Comparison of ENCODE assay signal across 25 cellular contexts in the genomic region with DNA sequence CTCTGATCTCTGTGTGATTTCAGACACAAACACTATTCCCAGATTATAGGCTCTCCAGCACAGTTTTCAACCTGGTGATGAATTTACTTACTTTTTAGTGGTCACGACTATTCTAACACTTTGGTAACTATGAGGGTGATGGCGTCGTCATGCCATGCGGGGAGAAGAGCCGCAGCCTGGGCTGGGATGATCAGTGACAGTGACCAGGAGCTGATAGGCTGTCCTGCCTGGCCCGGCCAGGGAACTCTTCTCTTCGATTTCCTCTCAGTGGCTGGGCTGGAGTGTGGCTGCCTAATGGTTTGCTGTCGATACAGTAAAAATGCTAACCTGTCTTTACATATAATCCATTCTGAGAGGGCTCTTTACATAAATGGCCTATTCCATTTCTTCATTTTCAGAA.
"Had no signal": no experiment of that assay in that cellular context is flagged by ENCODE, and none has a peak within 500 bp of the region (broad histone marks: within the 10 kb centered on the region; RNA-seq: fewer than 3 reads in every experiment).

No MANE protein-coding gene starts in this region.

- H3K4me1 ChIP-seq: adrenal gland had no signal

- H3K27ac ChIP-seq: adrenal gland, KMS-11 had no signal

- ATAC-seq: activated CD8-positive, alpha-beta T cell treated with anti-CD3 and anti-CD28 coated beads, Interleukin-2, amount 10 ng/mL, durations not matched to agents 7 days and 5 days; Panc1; Right ventricle myocardium inferior had no signal

- DNase-seq: activated CD4-positive, alpha-beta T cell treated with anti-CD3 and anti-CD28 coated beads for 48 hours; activated CD4-positive, alpha-beta T cell treated with anti-CD3 and anti-CD28 coated beads, Interleukin-2, amount 50 U/mL, for 4 hours; activated CD4-positive, CD25-positive, alpha-beta regulatory T cell treated with anti-CD3 and anti-CD28 coated beads, Interleukin-2, amount 50 U/mL, for 72 hours; activated CD8-positive, alpha-beta memory T cell treated with anti-CD3 and anti-CD28 coated beads, Interleukin-2, amount 50 U/mL, for 48 hours; activated CD8-positive, alpha-beta T cell treated with anti-CD3 and anti-CD28 coated beads, Interleukin-2, amount 10 ng/mL, durations not matched to agents 7 days and 5 days; activated naive CD4-positive, alpha-beta T cell treated with anti-CD3 and anti-CD28 coated beads, Interleukin-2, amount 50 U/mL, for 16 hours; activated naive CD8-positive, alpha-beta T cell treated with anti-CD3 and anti-CD28 coated beads, Interleukin-2, amount 10 ng/mL, durations not matched to agents 7 days and 5 days; activated T-cell treated with anti-CD3 and anti-CD28 coated beads, Interleukin-2, amount 50 U/mL, for 1 hour; adrenal gland; anterior cingulate cortex; caudate nucleus; NCI-H1105 treated with DMSO at 0.1 percent for 48 hours; NCI-H1436 treated with DMSO at 0.1 percent for 48 hours; NCI-H1930; NCI-H2171 treated with DMSO at 0.1 percent for 48 hours; NCI-H226; NCI-H526; NK-92 treated with Interleukin-12 subunit alpha and Interleukin-12 subunit beta, amount 100 ng/mL, for 24 hours; OCI-M1; RPMI8226; SK-N-SH; T-helper 1 cell had no signal

- H3K9ac ChIP-seq: KMS-11, SK-N-SH had no signal

- H3K36me3 ChIP-seq: adrenal gland had no signal

- H3K4me2 ChIP-seq: KMS-11, SK-N-SH had no signal

- H3K9me3 ChIP-seq: adrenal gland, SK-N-SH had no signal

- H3K4me3 ChIP-seq: adrenal gland had no signal

- H3K27me3 ChIP-seq: adrenal gland had no signal
